ENCODE assay signal across 1 cellular context in the genomic region with DNA sequence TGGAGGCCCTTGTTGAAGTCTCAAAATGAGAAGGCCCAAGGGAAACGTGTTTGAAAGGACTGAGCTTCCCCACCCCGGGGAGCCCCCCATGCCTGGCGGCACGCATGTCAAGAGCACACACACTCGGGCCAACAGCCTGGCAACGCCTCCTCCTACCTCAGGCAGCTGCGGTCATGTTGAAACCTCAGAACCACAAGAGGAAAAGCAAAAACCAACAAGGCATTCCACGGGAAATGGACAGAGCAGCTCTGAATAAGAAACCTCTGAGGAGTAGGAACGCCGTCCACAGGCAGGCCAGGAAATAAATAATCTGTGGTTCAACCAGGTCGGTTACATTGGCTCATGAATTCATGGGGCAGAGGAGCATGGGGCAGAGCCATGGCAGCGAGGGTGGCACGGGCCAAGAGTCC.
TF ChIP-seq lines count a peak whose summit lies in the region.

No MANE protein-coding gene starts in this region.

TF ChIP-seq in endothelial cell of umbilical vein, 7 proteins besides CTCF, POLR2A, EP300 and RAD21:
- TF ChIP-seq, protein P1, sequence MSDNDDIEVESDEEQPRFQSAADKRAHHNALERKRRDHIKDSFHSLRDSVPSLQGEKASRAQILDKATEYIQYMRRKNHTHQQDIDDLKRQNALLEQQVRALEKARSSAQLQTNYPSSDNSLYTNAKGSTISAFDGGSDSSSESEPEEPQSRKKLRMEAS (IDR thresholded peaks at IDR 0.05; ENCODE audit: insufficient read depth, insufficient read length) = no peak
